ENCODE assay signal across 26 cellular contexts in genomic region chr15:40751745-40752144, GRCh38. TPM values are rescaled to one million over a fixed set of nuclear protein-coding genes. Genes with fewer than 3 reads are reported as not detected.
"Had no signal": no experiment of that assay in that cellular context is flagged by ENCODE, and none has a peak within 500 bp of the region (broad histone marks: within the 10 kb centered on the region; RNA-seq: fewer than 3 reads in every experiment).

No MANE protein-coding gene starts in this region.

- H3K9me3 Mint-ChIP-seq: activated CD4-positive, alpha-beta memory T cell treated with anti-CD3 and anti-CD28 coated beads for 36 hours; brain; memory B cell; naive thymus-derived CD4-positive, alpha-beta T cell; stimulated activated effector memory CD8-positive, alpha-beta T cell treated with anti-CD3 and anti-CD28 coated beads, Interleukin-12 subunit alpha, Interleukin-12 subunit beta, amount 100 ng/mL, for 72 hours; stimulated activated naive CD8-positive, alpha-beta T cell treated with anti-CD3 and anti-CD28 coated beads, Interleukin-15, Interleukin-2, amounts not matched to agents 100 ng/mL and 50 ng/mL, for 24 hours; T-helper 2 cell treated with Interferon-gamma antibody and Interleukin-4, amounts not matched to agents 5 μg/mL and 100 μg/mL, for 36 hours; type B pancreatic cell had no signal

- ATAC-seq: gastroesophageal sphincter; naive thymus-derived CD4-positive, alpha-beta T cell; right lobe of liver; stimulated activated effector memory CD8-positive, alpha-beta T cell treated with anti-CD3 and anti-CD28 coated beads, Interleukin-12 subunit alpha, Interleukin-12 subunit beta, amount 100 ng/mL, for 72 hours had no signal

- H3K4me3 Mint-ChIP-seq: activated CD4-positive, alpha-beta memory T cell treated with anti-CD3 and anti-CD28 coated beads for 36 hours; memory B cell; stimulated activated effector memory CD8-positive, alpha-beta T cell treated with anti-CD3 and anti-CD28 coated beads, Interleukin-12 subunit alpha, Interleukin-12 subunit beta, amount 100 ng/mL, for 72 hours had no signal

- H3K27ac Mint-ChIP-seq: activated CD4-positive, alpha-beta memory T cell treated with anti-CD3 and anti-CD28 coated beads for 36 hours; memory B cell; progenitor cell of endocrine pancreas; stimulated activated effector memory CD8-positive, alpha-beta T cell treated with anti-CD3 and anti-CD28 coated beads, Interleukin-12 subunit alpha, Interleukin-12 subunit beta, amount 100 ng/mL, for 72 hours; stimulated activated naive CD8-positive, alpha-beta T cell treated with anti-CD3 and anti-CD28 coated beads, Interleukin-15, Interleukin-2, amounts not matched to agents 100 ng/mL and 50 ng/mL, for 24 hours; T-helper 2 cell treated with Interferon-gamma antibody and Interleukin-4, amounts not matched to agents 5 μg/mL and 100 μg/mL, for 36 hours; type B pancreatic cell had no signal

- H3K36me3 Mint-ChIP-seq: type B pancreatic cell had no signal

- H3K27me3 Mint-ChIP-seq: activated CD4-positive, alpha-beta memory T cell treated with anti-CD3 and anti-CD28 coated beads for 36 hours; activated naive CD8-positive, alpha-beta T cell; memory B cell; naive thymus-derived CD4-positive, alpha-beta T cell; progenitor cell of endocrine pancreas; stimulated activated naive CD8-positive, alpha-beta T cell treated with anti-CD3 and anti-CD28 coated beads, Interleukin-15, Interleukin-2, amounts not matched to agents 100 ng/mL and 50 ng/mL, for 24 hours; type B pancreatic cell had no signal

- DNase-seq: activated CD4-positive, alpha-beta memory T cell treated with anti-CD3 and anti-CD28 coated beads for 36 hours; activated CD4-positive, alpha-beta T cell treated with anti-CD3 and anti-CD28 coated beads for 48 hours; activated CD8-positive, alpha-beta memory T cell treated with anti-CD3 and anti-CD28 coated beads, Interleukin-2, amount 50 U/mL, for 48 hours; activated naive CD4-positive, alpha-beta T cell treated with Interleukin-2 at 50 U/mL for 16 hours; activated T-cell treated with anti-CD3 and anti-CD28 coated beads, Interleukin-2, amount 50 U/mL, for 48 hours; effector memory CD4-positive, alpha-beta T cell; erythroblast; kidney; midbrain; naive thymus-derived CD4-positive, alpha-beta T cell; right lobe of liver; stimulated activated CD4-positive, alpha-beta T cell treated with anti-CD3 and anti-CD28 coated beads, Interleukin-12 subunit alpha, Interleukin-12 subunit beta, amount 100 ng/mL, for 4 hours; stimulated activated CD4-positive, alpha-beta T cell treated with anti-CD3 and anti-CD28 coated beads, Interleukin-4, amount 100 ng/mL, for 24 hours; T-helper 1 cell had no signal

RNA-seq across cellular contexts. Expression of gene C15orf62, which starts 18.0 kb away (rescaled TPM):
- total RNA-seq: ascending aorta, osteocyte, skeletal muscle tissue had no signal
